Comparison of ENCODE assay signal across 21 cellular contexts in the genomic region with DNA sequence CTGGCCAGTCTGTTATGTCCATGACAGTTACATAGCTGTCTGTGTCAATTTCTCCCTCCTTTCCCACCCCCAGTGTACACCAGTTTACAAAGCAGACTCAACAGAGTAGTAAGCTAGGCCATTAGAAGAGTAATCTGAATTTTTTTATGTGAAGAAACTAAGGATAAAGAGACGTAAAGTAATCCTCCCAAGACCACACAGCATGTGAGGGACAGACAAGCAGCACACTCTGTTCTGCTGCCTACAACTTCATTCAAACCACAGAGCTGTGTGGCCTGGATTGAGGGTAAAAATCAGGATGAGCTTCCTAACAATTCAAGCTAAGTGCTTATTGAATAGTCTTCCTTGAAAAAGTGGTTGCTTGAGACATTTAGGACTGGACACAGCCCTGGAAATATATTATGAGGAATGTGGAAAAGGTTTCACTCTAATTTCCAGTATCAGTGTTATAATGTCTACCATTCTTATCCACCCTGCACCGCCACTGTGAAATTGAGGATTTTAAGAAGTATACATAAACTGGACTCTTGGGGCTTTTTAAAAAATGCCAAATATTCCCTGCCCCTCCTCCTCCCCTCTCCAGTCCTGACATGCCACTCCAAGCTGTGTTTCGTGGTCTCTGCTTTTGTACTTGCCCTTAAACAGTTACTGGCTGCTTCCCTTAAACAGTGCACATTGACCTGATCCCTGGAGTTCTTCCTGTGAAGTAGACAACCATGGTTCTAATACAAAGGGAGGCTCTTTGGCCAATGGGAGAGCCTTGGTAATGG. TPM values are rescaled to one million over a fixed set of nuclear protein-coding genes. Genes with fewer than 3 reads are reported as not detected.
A peak's percentile ranks its signal among the peaks of the same experiment; 100 is the strongest.
DNase-seq lines count a peak whose midpoint lies in the region; ATAC-seq, FAIRE-seq and TF ChIP-seq lines count a peak whose summit lies in the region.
"Had no signal": no experiment of that assay in that cellular context is flagged by ENCODE, and none has a peak within 500 bp of the region (broad histone marks: within the 10 kb centered on the region; RNA-seq: fewer than 3 reads in every experiment).

No MANE protein-coding gene starts in this region.

- FAIRE-seq in RCC 7860 (lab: Jason Lieb, UNC): no peak
- FAIRE-seq: A204.1, GM19239 had no signal

- H3K27ac Mint-ChIP-seq in chondrocyte (ENCODE audit: unreplicated experiment) (peak overlapping the region; percentile 55), nephron (peak overlapping the region; percentile 41 to 84 (median 58))
- H3K27ac Mint-ChIP-seq in activated CD8-positive, alpha-beta T cell treated with anti-CD3 and anti-CD28 coated beads for 36 hours: no peak overlapping the region
- H3K27ac Mint-ChIP-seq: IgD-negative memory B cell had no signal

- intact Hi-C loops in activated CD8-positive, alpha-beta T cell treated with anti-CD3 and anti-CD28 coated beads for 36 hours (cut with micrococcal nuclease): no loop called here

- no peaks in the 10 kb centered on the region for H3K9me3 Mint-ChIP-seq in chondrocyte (ENCODE audit: low read depth)
- H3K9me3 Mint-ChIP-seq in nephron: no peaks in the 10 kb centered on the region
- no peaks in the 10 kb centered on the region for H3K9me3 Mint-ChIP-seq in activated CD8-positive, alpha-beta T cell treated with anti-CD3 and anti-CD28 coated beads for 36 hours
- H3K9me3 Mint-ChIP-seq: IgD-negative memory B cell had no signal

- POLR2A ChIA-PET in activated CD8-positive, alpha-beta T cell treated with anti-CD3 and anti-CD28 coated beads for 36 hours (lab: Charles Lee): no interaction called here

- no peak for ATAC-seq in GM19351 (IDR thresholded peaks at IDR 0.05; ENCODE audit: unreplicated experiment)
- ATAC-seq in activated CD8-positive, alpha-beta T cell treated with anti-CD3 and anti-CD28 coated beads for 36 hours: no peak

- H3K36me3 ChIP-seq in SJSA1: peaks cover 16% of the 10 kb centered on the region

- H3K36me3 Mint-ChIP-seq in chondrocyte (ENCODE audit: low read depth) (peaks cover 4% of the 10 kb centered on the region), nephron (ENCODE audit: low read depth) (peaks cover 18% of the 10 kb centered on the region)
- H3K36me3 Mint-ChIP-seq in activated CD8-positive, alpha-beta T cell treated with anti-CD3 and anti-CD28 coated beads for 36 hours (ENCODE audit: low read depth): peaks cover 13% of the 10 kb centered on the region

- peak; percentile 36 for DNase-seq in AG10803 (ENCODE audit: low read depth)
- peak; percentile 67 to 85 for DNase-seq in SJSA1 (ENCODE audit: low read depth in 1 of 2, low spot score in 2 of 2)
- no peak for DNase-seq in chondrocyte (ENCODE audit: low spot score)
- no peak for DNase-seq in activated CD8-positive, alpha-beta T cell treated with anti-CD3 and anti-CD28 coated beads for 36 hours
- no peak for DNase-seq in RCC 7860 (ENCODE audit: low spot score)
- DNase-seq: COR-L47, H7, Kasumi-1, NCI-H1105 treated with DMSO at 0.1 percent for 48 hours, NCI-H1694 treated with DMSO at 0.1 percent for 48 hours, NCI-H2107, NCI-H2227 treated with DMSO at 0.1 percent for 48 hours, NCI-H524 treated with DMSO at 0.1 percent for 48 hours, Peyer's patch, SHP77 had no signal

- CTCF ChIA-PET in activated CD8-positive, alpha-beta T cell treated with anti-CD3 and anti-CD28 coated beads for 36 hours (lab: Charles Lee): interaction anchor here (1.0 kb wide), 1 partner anchor 26 kb away, joined by 3 read pairs; no protein-coding TSS in a partner anchor

- H3K9me3 ChIP-seq in SJSA1 (replicated peaks): no peaks in the 10 kb centered on the region
- H3K9me3 ChIP-seq: Peyer's patch had no signal

- H3K4me3 Mint-ChIP-seq in chondrocyte (ENCODE audit: unreplicated experiment) (no peak overlapping the region), nephron (peak overlapping the region in 1 of 3 experiments; percentile 31)
- no peak overlapping the region for H3K4me3 Mint-ChIP-seq in activated CD8-positive, alpha-beta T cell treated with anti-CD3 and anti-CD28 coated beads for 36 hours
- H3K4me3 Mint-ChIP-seq: IgD-negative memory B cell had no signal

- no peaks in the 10 kb centered on the region for H3K27me3 ChIP-seq in SJSA1 (replicated peaks)
- H3K27me3 ChIP-seq: Peyer's patch had no signal

- H3K4me3 ChIP-seq in AG10803 (ENCODE audit: low read length): no peak overlapping the region
- H3K4me3 ChIP-seq in SJSA1: no peak overlapping the region
- H3K4me3 ChIP-seq: Peyer's patch had no signal

- TF ChIP-seq CTCF in AG10803 (conservative IDR thresholded peaks at IDR 0.05; ENCODE audit: low read length) (no peak), chondrocyte (IDR thresholded peaks at IDR 0.05) (no peak), nephron (IDR thresholded peaks at IDR 0.05; ENCODE audit: unreplicated experiment in 3 of 3) (no peak)
- no peak for TF ChIP-seq CTCF in activated CD8-positive, alpha-beta T cell treated with anti-CD3 and anti-CD28 coated beads for 36 hours (IDR thresholded peaks at IDR 0.05)

- H3K27ac ChIP-seq in SJSA1: peak overlapping the region; percentile 30
- H3K27ac ChIP-seq: C4-2B, Peyer's patch had no signal

- H3K27me3 Mint-ChIP-seq in chondrocyte (ENCODE audit: low read depth) (no peaks in the 10 kb centered on the region), nephron (ENCODE audit: low read depth) (peaks cover 3% of the 10 kb centered on the region)
- H3K27me3 Mint-ChIP-seq in activated CD8-positive, alpha-beta T cell treated with anti-CD3 and anti-CD28 coated beads for 36 hours: no peaks in the 10 kb centered on the region
- H3K27me3 Mint-ChIP-seq: IgD-negative memory B cell had no signal

- H3K4me1 Mint-ChIP-seq in chondrocyte (ENCODE audit: low read depth) (peaks cover 27% of the 10 kb centered on the region), nephron (peaks cover 73% of the 10 kb centered on the region)
- no peaks in the 10 kb centered on the region for H3K4me1 Mint-ChIP-seq in activated CD8-positive, alpha-beta T cell treated with anti-CD3 and anti-CD28 coated beads for 36 hours (ENCODE audit: low read depth)
- H3K4me1 Mint-ChIP-seq: IgD-negative memory B cell had no signal

- H3K4me1 ChIP-seq in SJSA1 (replicated peaks): peaks cover 52% of the 10 kb centered on the region
- H3K4me1 ChIP-seq: Peyer's patch had no signal

RNA-seq across cellular contexts. Expression of a gene that starts 40.9 kb away (rescaled TPM):
- 168 and 202 TPM in 2 replicates for total RNA-seq in SJSA1 (2014; rRNA removed; shearing (Covaris generic))
- 106 to 116 TPM (median 108 TPM) in 3 replicates for total RNA-seq in chondrocyte
- 10 to 100 TPM; 20.0 to 20.2 TPM for total RNA-seq in activated CD8-positive, alpha-beta T cell treated with anti-CD3 and anti-CD28 coated beads for 36 hours

Comparison
In these comparisons a context has a peak if more than half of its experiments do, and no peak if none do; other contexts are left out.
1. DNase-seq: peak in AG10803 (single experiment) and SJSA1 (2 of 2); none in chondrocyte (single experiment), activated CD8-positive, alpha-beta T cell treated with anti-CD3 and anti-CD28 coated beads for 36 hours (single experiment) and RCC 7860 (single experiment).